In the genomic region with DNA sequence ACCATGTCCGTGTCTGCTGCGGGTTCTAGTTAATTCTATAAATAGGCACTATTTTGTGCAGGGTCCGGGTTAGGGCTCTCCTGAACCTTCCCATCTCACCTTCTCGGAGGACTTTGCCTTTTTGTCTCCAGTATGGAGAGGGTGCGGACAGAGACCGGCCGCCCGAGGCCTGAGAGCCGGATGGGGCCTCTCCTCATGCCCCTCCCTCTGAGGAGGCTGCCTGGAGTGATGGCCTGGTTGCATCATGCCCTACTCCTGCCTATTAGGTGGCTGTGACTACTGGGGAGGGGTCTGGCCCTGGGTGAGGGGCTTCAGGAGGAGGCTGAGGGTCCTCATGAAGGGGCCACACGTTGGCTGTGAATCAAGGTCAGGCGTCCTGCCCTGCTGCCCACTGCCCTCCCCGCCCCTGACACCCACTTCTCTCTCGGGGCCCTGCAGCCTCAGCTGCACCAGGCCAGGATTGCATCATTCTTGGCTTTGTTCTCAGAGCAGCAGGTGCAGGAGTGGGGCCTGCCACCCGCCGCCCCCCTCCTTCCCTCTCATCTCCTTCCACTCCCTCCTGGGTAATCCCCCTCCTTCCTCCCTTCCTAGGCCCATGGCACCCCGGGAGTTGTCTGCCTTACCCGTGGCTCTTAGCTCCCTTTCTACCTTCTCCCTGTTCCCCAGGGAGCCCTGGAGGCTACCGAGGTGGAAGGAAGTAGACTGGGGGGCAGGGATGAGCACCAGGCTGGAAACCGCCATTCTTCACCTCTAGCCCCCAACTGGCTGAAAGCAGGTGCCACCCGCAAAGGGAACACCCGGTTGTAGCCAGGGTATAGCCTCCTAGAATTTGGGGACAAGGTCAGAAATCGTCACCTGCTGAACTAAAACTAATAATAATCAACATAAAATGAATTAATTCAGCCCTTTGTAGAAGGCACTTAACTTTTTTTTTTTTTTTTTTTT, we compare ENCODE assay signal across 8 cellular contexts. TPM values are rescaled to one million over a fixed set of nuclear protein-coding genes. Genes with fewer than 3 reads are reported as not detected.
DNase-seq lines count a peak whose midpoint lies in the region; ATAC-seq and TF ChIP-seq lines count a peak whose summit lies in the region.

No MANE protein-coding gene starts in this region.

- H3K4me2 ChIP-seq in fibroblast of lung (ENCODE audit: extremely low read depth, insufficient read depth, low read length) (peak overlapping the region; percentile 48), skeletal muscle satellite cell (ENCODE audit: low read length) (peak overlapping the region; percentile 84)

- H3K36me3 ChIP-seq in fibroblast of lung (ENCODE audit: control insufficient read depth, insufficient read depth, low read length) (no peaks in the 10 kb centered on the region), skeletal muscle satellite cell (ENCODE audit: insufficient read depth, low read length) (no peaks in the 10 kb centered on the region)

- intact Hi-C loops in Right ventricle myocardium superior (cut with DNase I) (no loop called here), Right ventricle myocardium inferior (cut with DNase I) (no loop called here)

- H3K9me3 ChIP-seq in fibroblast of lung (ENCODE audit: control insufficient read depth, insufficient read depth, low read depth, low read length): no peaks in the 10 kb centered on the region
- H3K9me3 ChIP-seq in skeletal muscle satellite cell (replicated peaks; ENCODE audit: low read length): no peaks in the 10 kb centered on the region

- no peak overlapping the region for H3K9ac ChIP-seq in fibroblast of lung (ENCODE audit: insufficient read depth, low read length)
- H3K9ac ChIP-seq in skeletal muscle satellite cell (ENCODE audit: low read depth, low read length): peak overlapping the region; percentile 80

- ATAC-seq in Right ventricle myocardium superior (ENCODE audit: poor library complexity) (peak; percentile 37), Right ventricle myocardium inferior (no peak), SK-N-SH treated with all-trans-retinoic acid at 6 μM for 48 hours (peak; percentile 44), HG03469 (IDR thresholded peaks at IDR 0.05; ENCODE audit: unreplicated experiment) (no peak)

- no peak overlapping the region for H3K27ac ChIP-seq in fibroblast of lung (ENCODE audit: insufficient read depth, low read length)
- no peak overlapping the region for H3K27ac ChIP-seq in coronary artery

- no peaks in the 10 kb centered on the region for H3K79me2 ChIP-seq in fibroblast of lung (ENCODE audit: control insufficient read depth, insufficient read depth, low read length)

- peaks cover 28% of the 10 kb centered on the region for H3K27me3 ChIP-seq in fibroblast of lung (ENCODE audit: control insufficient read depth, insufficient read depth, low read length)
- H3K27me3 ChIP-seq in skeletal muscle satellite cell (ENCODE audit: control insufficient read depth, insufficient read depth, low read length): peaks cover 28% of the 10 kb centered on the region

- TF ChIP-seq CTCF in fibroblast of lung (conservative IDR thresholded peaks at IDR 0.05 in 1 of 2, IDR thresholded peaks at IDR 0.05 in 1 of 2; ENCODE audit: low read depth in 1 of 2, low read length in 2 of 2): no peak
- no peak for TF ChIP-seq CTCF in coronary artery (IDR thresholded peaks at IDR 0.05)

- H4K20me1 ChIP-seq in fibroblast of lung (ENCODE audit: control insufficient read depth, extremely low read depth, insufficient read depth, low read length): no peaks in the 10 kb centered on the region

- H2AFZ ChIP-seq in fibroblast of lung (ENCODE audit: low read length): peak overlapping the region; percentile 14

- H3K4me3 ChIP-seq in fibroblast of lung (replicated peaks in 1 of 4; ENCODE audit: control extremely low read depth in 1 of 4, insufficient read depth in 1 of 4, low read depth in 3 of 4, low read length in 4 of 4): peak overlapping the region in 2 of 4 experiments; percentile 43 to 49
- H3K4me3 ChIP-seq in skeletal muscle satellite cell (ENCODE audit: low read length): peak overlapping the region; percentile 63
- H3K4me3 ChIP-seq in coronary artery: no peak overlapping the region

- DNase-seq in Right ventricle myocardium superior: no peak
- no peak for DNase-seq in Right ventricle myocardium inferior (ENCODE audit: missing footprints)
- peak; percentile 96 for DNase-seq in NCI-H1436 treated with DMSO at 0.1 percent for 48 hours (lab: John Stamatoyannopoulos, UW)
- peak in 1 of 2 donors; percentile 81 for DNase-seq in fibroblast of lung (ENCODE audit: low read depth in 2 of 2)
- no peak for DNase-seq in coronary artery (ENCODE audit: low spot score)

- H3K4me1 ChIP-seq in fibroblast of lung (ENCODE audit: control insufficient read depth, extremely low read depth, insufficient read depth, low read length): peaks cover 2% of the 10 kb centered on the region
- peaks cover 14% of the 10 kb centered on the region for H3K4me1 ChIP-seq in skeletal muscle satellite cell (ENCODE audit: control insufficient read depth, insufficient read depth, low read length)

TF ChIP-seq in SK-N-SH treated with all-trans-retinoic acid at 6 μM for 48 hours, 23 proteins besides CTCF, POLR2A, EP300 and RAD21:
- TF ChIP-seq ZC3H10 (CRISPR knock-in tag; IDR thresholded peaks at IDR 0.05) (no peak), RARB (CRISPR knock-in tag; IDR thresholded peaks at IDR 0.05) (no peak), ZFP3 (CRISPR knock-in tag; IDR thresholded peaks at IDR 0.05) (no peak), ZFP30 (CRISPR knock-in tag; IDR thresholded peaks at IDR 0.05) (no peak), BACH2 (CRISPR knock-in tag; IDR thresholded peaks at IDR 0.05; ENCODE audit: borderline replicate concordance) (no peak), ISL1 (CRISPR knock-in tag; IDR thresholded peaks at IDR 0.05) (no peak), PPARA (CRISPR knock-in tag; IDR thresholded peaks at IDR 0.05; ENCODE audit: borderline replicate concordance) (no peak), ZNF70 (CRISPR knock-in tag; IDR thresholded peaks at IDR 0.05) (no peak), ZNF565 (CRISPR knock-in tag; conservative IDR thresholded peaks at IDR 0.05; ENCODE audit: low read depth) (no peak), ZNF8 (CRISPR knock-in tag; IDR thresholded peaks at IDR 0.05) (no peak), GLIS3 (CRISPR knock-in tag; IDR thresholded peaks at IDR 0.05) (no peak)
- TF ChIP-seq, protein P1, sequence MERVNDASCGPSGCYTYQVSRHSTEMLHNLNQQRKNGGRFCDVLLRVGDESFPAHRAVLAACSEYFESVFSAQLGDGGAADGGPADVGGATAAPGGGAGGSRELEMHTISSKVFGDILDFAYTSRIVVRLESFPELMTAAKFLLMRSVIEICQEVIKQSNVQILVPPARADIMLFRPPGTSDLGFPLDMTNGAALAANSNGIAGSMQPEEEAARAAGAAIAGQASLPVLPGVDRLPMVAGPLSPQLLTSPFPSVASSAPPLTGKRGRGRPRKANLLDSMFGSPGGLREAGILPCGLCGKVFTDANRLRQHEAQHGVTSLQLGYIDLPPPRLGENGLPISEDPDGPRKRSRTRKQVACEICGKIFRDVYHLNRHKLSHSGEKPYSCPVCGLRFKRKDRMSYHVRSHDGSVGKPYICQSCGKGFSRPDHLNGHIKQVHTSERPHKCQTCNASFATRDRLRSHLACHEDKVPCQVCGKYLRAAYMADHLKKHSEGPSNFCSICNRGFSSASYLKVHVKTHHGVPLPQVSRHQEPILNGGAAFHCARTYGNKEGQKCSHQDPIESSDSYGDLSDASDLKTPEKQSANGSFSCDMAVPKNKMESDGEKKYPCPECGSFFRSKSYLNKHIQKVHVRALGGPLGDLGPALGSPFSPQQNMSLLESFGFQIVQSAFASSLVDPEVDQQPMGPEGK (CRISPR knock-in tag; IDR thresholded peaks at IDR 0.05; ENCODE audit: borderline replicate concordance): no peak
- TF ChIP-seq, protein P2, sequence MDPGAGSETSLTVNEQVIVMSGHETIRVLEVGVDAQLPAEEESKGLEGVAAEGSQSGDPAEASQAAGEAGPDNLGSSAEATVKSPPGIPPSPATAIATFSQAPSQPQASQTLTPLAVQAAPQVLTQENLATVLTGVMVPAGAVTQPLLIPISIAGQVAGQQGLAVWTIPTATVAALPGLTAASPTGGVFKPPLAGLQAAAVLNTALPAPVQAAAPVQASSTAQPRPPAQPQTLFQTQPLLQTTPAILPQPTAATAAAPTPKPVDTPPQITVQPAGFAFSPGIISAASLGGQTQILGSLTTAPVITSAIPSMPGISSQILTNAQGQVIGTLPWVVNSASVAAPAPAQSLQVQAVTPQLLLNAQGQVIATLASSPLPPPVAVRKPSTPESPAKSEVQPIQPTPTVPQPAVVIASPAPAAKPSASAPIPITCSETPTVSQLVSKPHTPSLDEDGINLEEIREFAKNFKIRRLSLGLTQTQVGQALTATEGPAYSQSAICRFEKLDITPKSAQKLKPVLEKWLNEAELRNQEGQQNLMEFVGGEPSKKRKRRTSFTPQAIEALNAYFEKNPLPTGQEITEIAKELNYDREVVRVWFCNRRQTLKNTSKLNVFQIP (CRISPR knock-in tag; IDR thresholded peaks at IDR 0.05; ENCODE audit: borderline replicate concordance, low read depth): no peak

RNA-seq across cellular contexts. Expression of a gene that starts 12.7 kb away (rescaled TPM):
- total RNA-seq in Right ventricle myocardium superior (58.3 TPM), Right ventricle myocardium inferior (67.5 TPM), fibroblast of lung (18.2 and 41.1 TPM in 2 replicates)
- polyA plus RNA-seq in fibroblast of lung: 28.1 and 31.0 TPM in 2 replicates
- 71.0 and 72.1 TPM in 2 replicates for polyA plus RNA-seq in fibroblast of lung (2012)
- polyA minus RNA-seq in fibroblast of lung (ENCODE audit: low replicate concordance): 114 and 139 TPM in 2 replicates
- total RNA-seq in skeletal muscle satellite cell (2012; rRNA removed): 16.6 and 18.5 TPM in 2 replicates

Comparison
In these comparisons a context has a peak if more than half of its experiments do, and no peak if none do; other contexts are left out.
1. ATAC-seq: peak in Right ventricle myocardium superior (single experiment) and SK-N-SH treated with all-trans-retinoic acid at 6 μM for 48 hours (single experiment); none in Right ventricle myocardium inferior (single experiment) and HG03469 (single experiment).